In genomic region chr1:160208179-160209040, GRCh38 we compare ENCODE assay signal across 9 cellular contexts. TPM values are rescaled to one million over a fixed set of nuclear protein-coding genes. Genes with fewer than 3 reads are reported as not detected.
A peak's percentile ranks its signal among the peaks of the same experiment; 100 is the strongest.
DNase-seq lines count a peak whose midpoint lies in the region; ATAC-seq and TF ChIP-seq lines count a peak whose summit lies in the region.
"Had no signal": no experiment of that assay in that cellular context is flagged by ENCODE, and none has a peak within 500 bp of the region (broad histone marks: within the 10 kb centered on the region; RNA-seq: fewer than 3 reads in every experiment).

No MANE protein-coding gene starts in this region.

- peak overlapping the region; percentile 54 for H3K27ac Mint-ChIP-seq in activated CD4-positive, alpha-beta memory T cell treated with anti-CD3 and anti-CD28 coated beads for 36 hours

- H3K4me3 ChIP-seq in heart right ventricle (peak overlapping the region in 5 of 10 donors; percentile 8 to 17 (median 14)), skin epidermis (no peak overlapping the region), foreskin fibroblast (ENCODE audit: low read depth in 1 of 2, low read length in 2 of 2) (no peak overlapping the region)

- no peak overlapping the region for H3K4me3 Mint-ChIP-seq in activated CD4-positive, alpha-beta memory T cell treated with anti-CD3 and anti-CD28 coated beads for 36 hours

- H3K27me3 ChIP-seq in heart right ventricle = no peaks in the 10 kb centered on the region

- TF ChIP-seq CTCF in heart right ventricle (IDR thresholded peaks at IDR 0.05) = no peak
- TF ChIP-seq CTCF in foreskin fibroblast (IDR thresholded peaks at IDR 0.05; ENCODE audit: low read depth, low read length) = no peak

- CTCF ChIA-PET in activated CD4-positive, alpha-beta memory T cell treated with anti-CD3 and anti-CD28 coated beads for 36 hours (lab: Charles Lee) = interaction anchor here (1.0 to 3.0 kb wide), 6 partner anchors 11 to 107 kb away, joined by 3 to 9 read pairs (median 6); no protein-coding TSS in a partner anchor

- H3K27ac ChIP-seq in heart right ventricle = peak overlapping the region; percentile 8 to 98 (median 94)
- H3K27ac ChIP-seq in skin epidermis = peak overlapping the region in 15 of 21 experiments; percentile 11 to 100 (median 47)

- TF ChIP-seq POLR2A in GM19193 (IDR thresholded peaks at IDR 0.05; ENCODE audit: extremely low read depth, insufficient read depth, insufficient read length) = peak; percentile 26

- peaks cover 56% of the 10 kb centered on the region for H3K4me1 Mint-ChIP-seq in activated CD4-positive, alpha-beta memory T cell treated with anti-CD3 and anti-CD28 coated beads for 36 hours (ENCODE audit: low read depth)

- WGBS in heart right ventricle, 2 donors = 46 to 63% methylated on average over 8 of the region's 8 CpGs

- POLR2A ChIA-PET in activated CD4-positive, alpha-beta memory T cell treated with anti-CD3 and anti-CD28 coated beads for 36 hours (lab: Charles Lee) = interaction anchor here (0.5 kb wide), 1 partner anchor 20 kb away, joined by 4 read pairs; no protein-coding TSS in a partner anchor

- DNase-seq in activated CD4-positive, alpha-beta memory T cell treated with anti-CD3 and anti-CD28 coated beads for 36 hours = no peak
- DNase-seq in heart right ventricle = peak; percentile 38
- DNase-seq in foreskin fibroblast = no peak
- no peak for DNase-seq in HuH-7.5 (ENCODE audit: low spot score)
- no peak for DNase-seq in NCI-H1930 (lab: John Stamatoyannopoulos, UW)
- DNase-seq: activated CD4-positive, CD25-positive, alpha-beta regulatory T cell treated with anti-CD3 and anti-CD28 coated beads, Interleukin-2, amount 50 U/mL, for 72 hours had no signal

- H3K27me3 Mint-ChIP-seq in activated CD4-positive, alpha-beta memory T cell treated with anti-CD3 and anti-CD28 coated beads for 36 hours = no peaks in the 10 kb centered on the region

- H3K9me3 ChIP-seq in heart right ventricle = no peaks in the 10 kb centered on the region

- ATAC-seq in heart right ventricle = peak in 3 of 8 donors; percentile 21 to 50 (median 23)

- H3K4me1 ChIP-seq in heart right ventricle = peaks cover 46 to 69% (median 63%) of the 10 kb centered on the region in 9 donors

- intact Hi-C loops in activated CD4-positive, alpha-beta memory T cell treated with anti-CD3 and anti-CD28 coated beads for 36 hours (cut with micrococcal nuclease) = loop anchor here (5.0 kb wide), 1 partner anchor 111 kb away; the partner anchor contains the start of gene IGSF8
- intact Hi-C loops in heart right ventricle (cut with DNase I) = loop anchor here in 1 of 10 donors (5.0 kb wide), 2 partner anchors 54 to 106 kb away; partner anchors contain the start of gene DCAF8

- H3K36me3 ChIP-seq in heart right ventricle = peaks cover 0 to 68% (median 23%) of the 10 kb centered on the region in 9 donors

- peaks cover 25% of the 10 kb centered on the region for H3K36me3 Mint-ChIP-seq in activated CD4-positive, alpha-beta memory T cell treated with anti-CD3 and anti-CD28 coated beads for 36 hours

- H3K9me3 Mint-ChIP-seq in activated CD4-positive, alpha-beta memory T cell treated with anti-CD3 and anti-CD28 coated beads for 36 hours = no peaks in the 10 kb centered on the region

RNA-seq across cellular contexts. Expression of gene PEA15, which starts 3.2 kb away (rescaled TPM):
- 10 to 100 TPM; 51.8 to 51.9 TPM for total RNA-seq in activated CD4-positive, alpha-beta memory T cell treated with anti-CD3 and anti-CD28 coated beads for 36 hours
- total RNA-seq in heart right ventricle = 100 to 1,000 TPM; 213 to 451 (median 271) TPM
- 100 to 1,000 TPM; 244 to 536 TPM for polyA plus RNA-seq in heart right ventricle

RNA-seq across cellular contexts. Expression of gene CASQ1, which starts 18.0 kb away (rescaled TPM):
- not detected for total RNA-seq in activated CD4-positive, alpha-beta memory T cell treated with anti-CD3 and anti-CD28 coated beads for 36 hours
- total RNA-seq in heart right ventricle = 10 to 100 TPM; 17.5 to 68.9 (median 45.4) TPM
- 10 to 100 TPM; 27.4 to 39.3 TPM for polyA plus RNA-seq in heart right ventricle
- total RNA-seq: dermis microvascular lymphatic vessel endothelial cell had no signal

RNA-seq across cellular contexts. Expression of gene DCAF8, which starts 53.9 kb away (rescaled TPM):
- total RNA-seq in activated CD4-positive, alpha-beta memory T cell treated with anti-CD3 and anti-CD28 coated beads for 36 hours = 100 to 1,000 TPM; 142 to 150 TPM
- total RNA-seq in heart right ventricle = 100 to 1,000 TPM; 122 to 171 (median 154) TPM
- polyA plus RNA-seq in heart right ventricle = 100 to 1,000 TPM in 1 of 2 donors, 10 to 100 TPM in 1; 47.1 to 101 TPM

RNA-seq across cellular contexts. Expression of gene ATP1A4, which starts 57.0 kb away (rescaled TPM):
- not detected for total RNA-seq in activated CD4-positive, alpha-beta memory T cell treated with anti-CD3 and anti-CD28 coated beads for 36 hours
- 1 to 10 TPM in 1 of 10 donors, under 1 TPM in 4, not detected in 5; 0.14 to 1.5 (median 0.50) TPM for total RNA-seq in heart right ventricle
- polyA plus RNA-seq in heart right ventricle = under 1 TPM; 0.04 to 0.29 TPM
- total RNA-seq: dermis microvascular lymphatic vessel endothelial cell had no signal

Comparison
In these comparisons a context has a peak if more than half of its experiments do, and no peak if none do; other contexts are left out.
1. DNase-seq: peak in heart right ventricle (2 of 2); none in activated CD4-positive, alpha-beta memory T cell treated with anti-CD3 and anti-CD28 coated beads for 36 hours (single experiment), foreskin fibroblast (0 of 2), HuH-7.5 (single experiment) and NCI-H1930 (0 of 2).
2. RNA of gene PEA15, which starts 3.2 kb away (total RNA-seq): 213 to 451 TPM in heart right ventricle; 51.8 to 51.9 TPM in activated CD4-positive, alpha-beta memory T cell treated with anti-CD3 and anti-CD28 coated beads for 36 hours; every median in the first group is over 4 times any median in the second.
3. RNA of gene CASQ1, which starts 18.0 kb away (total RNA-seq): 17.5 to 68.9 TPM in heart right ventricle; not detected in activated CD4-positive, alpha-beta memory T cell treated with anti-CD3 and anti-CD28 coated beads for 36 hours; every median in the first group is over 10 times any median in the second.